ENCODE assay signal across 1 cellular context in the genomic region with DNA sequence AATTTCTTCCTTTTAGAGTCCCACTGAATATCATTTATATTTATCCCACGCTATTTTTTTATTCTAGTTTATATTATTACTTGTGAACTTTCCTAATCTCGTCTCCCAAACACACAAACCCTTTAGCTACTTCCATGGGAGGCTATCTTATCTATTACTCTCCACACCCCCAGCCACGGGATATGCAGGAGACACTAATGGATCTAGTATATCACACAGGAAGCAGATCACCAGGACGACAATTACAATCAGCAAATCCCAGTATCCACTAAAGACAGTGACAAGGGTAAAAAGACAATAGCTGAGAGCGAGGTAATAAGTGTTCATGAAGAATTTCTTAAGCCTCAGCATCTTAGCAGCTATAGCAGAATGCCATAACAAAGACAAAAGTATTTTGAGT.
A peak's percentile ranks its signal among the peaks of the same experiment; 100 is the strongest.
TF ChIP-seq lines count a peak whose summit lies in the region.

No MANE protein-coding gene starts in this region.

TF ChIP-seq in K562, 482 proteins besides CTCF, POLR2A, EP300 and RAD21 (continued from another document and continues in another):
- TF ChIP-seq SP2 (IDR thresholded peaks at IDR 0.05; ENCODE audit: extremely low read depth, low read depth, low read length, poor library complexity, severe bottlenecking) = no peak
- TF ChIP-seq, protein P1, sequence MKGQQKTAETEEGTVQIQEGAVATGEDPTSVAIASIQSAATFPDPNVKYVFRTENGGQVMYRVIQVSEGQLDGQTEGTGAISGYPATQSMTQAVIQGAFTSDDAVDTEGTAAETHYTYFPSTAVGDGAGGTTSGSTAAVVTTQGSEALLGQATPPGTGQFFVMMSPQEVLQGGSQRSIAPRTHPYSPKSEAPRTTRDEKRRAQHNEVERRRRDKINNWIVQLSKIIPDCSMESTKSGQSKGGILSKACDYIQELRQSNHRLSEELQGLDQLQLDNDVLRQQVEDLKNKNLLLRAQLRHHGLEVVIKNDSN (CRISPR knock-in tag; IDR thresholded peaks at IDR 0.05) = no peak
- TF ChIP-seq ZNF263 (CRISPR knock-in tag; IDR thresholded peaks at IDR 0.05; ENCODE audit: borderline replicate concordance) = no peak
- TF ChIP-seq HMGN3 (IDR thresholded peaks at IDR 0.05; ENCODE audit: borderline replicate concordance, extremely low read depth, insufficient read length, low read depth, low read length) = no peak
- TF ChIP-seq C11orf30 (IDR thresholded peaks at IDR 0.05; ENCODE audit: low read depth) = 0 out of 2 replicates have a peak, but pooled peaks have one; percentile 28
- no peak for TF ChIP-seq TCF7L2 (IDR thresholded peaks at IDR 0.05; ENCODE audit: low read depth, low read length)
- TF ChIP-seq FOXM1 (IDR thresholded peaks at IDR 0.05; ENCODE audit: low read depth) = peak; percentile 79
- TF ChIP-seq FOXM1 (CRISPR knock-in tag; IDR thresholded peaks at IDR 0.05; ENCODE audit: low read depth) = no peak
- TF ChIP-seq XRCC5 (IDR thresholded peaks at IDR 0.05; ENCODE audit: low read depth, low read length) = no peak
- TF ChIP-seq ZNF668 (CRISPR knock-in tag; IDR thresholded peaks at IDR 0.05) = no peak
- TF ChIP-seq, protein P2, sequence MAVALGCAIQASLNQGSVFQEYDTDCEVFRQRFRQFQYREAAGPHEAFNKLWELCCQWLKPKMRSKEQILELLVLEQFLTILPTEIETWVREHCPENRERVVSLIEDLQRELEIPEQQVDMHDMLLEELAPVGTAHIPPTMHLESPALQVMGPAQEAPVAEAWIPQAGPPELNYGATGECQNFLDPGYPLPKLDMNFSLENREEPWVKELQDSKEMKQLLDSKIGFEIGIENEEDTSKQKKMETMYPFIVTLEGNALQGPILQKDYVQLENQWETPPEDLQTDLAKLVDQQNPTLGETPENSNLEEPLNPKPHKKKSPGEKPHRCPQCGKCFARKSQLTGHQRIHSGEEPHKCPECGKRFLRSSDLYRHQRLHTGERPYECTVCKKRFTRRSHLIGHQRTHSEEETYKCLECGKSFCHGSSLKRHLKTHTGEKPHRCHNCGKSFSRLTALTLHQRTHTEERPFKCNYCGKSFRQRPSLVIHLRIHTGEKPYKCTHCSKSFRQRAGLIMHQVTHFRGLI (CRISPR knock-in tag; IDR thresholded peaks at IDR 0.05) = no peak
- TF ChIP-seq PHB2 (IDR thresholded peaks at IDR 0.05; ENCODE audit: low read depth) = no peak
- TF ChIP-seq, protein P3, sequence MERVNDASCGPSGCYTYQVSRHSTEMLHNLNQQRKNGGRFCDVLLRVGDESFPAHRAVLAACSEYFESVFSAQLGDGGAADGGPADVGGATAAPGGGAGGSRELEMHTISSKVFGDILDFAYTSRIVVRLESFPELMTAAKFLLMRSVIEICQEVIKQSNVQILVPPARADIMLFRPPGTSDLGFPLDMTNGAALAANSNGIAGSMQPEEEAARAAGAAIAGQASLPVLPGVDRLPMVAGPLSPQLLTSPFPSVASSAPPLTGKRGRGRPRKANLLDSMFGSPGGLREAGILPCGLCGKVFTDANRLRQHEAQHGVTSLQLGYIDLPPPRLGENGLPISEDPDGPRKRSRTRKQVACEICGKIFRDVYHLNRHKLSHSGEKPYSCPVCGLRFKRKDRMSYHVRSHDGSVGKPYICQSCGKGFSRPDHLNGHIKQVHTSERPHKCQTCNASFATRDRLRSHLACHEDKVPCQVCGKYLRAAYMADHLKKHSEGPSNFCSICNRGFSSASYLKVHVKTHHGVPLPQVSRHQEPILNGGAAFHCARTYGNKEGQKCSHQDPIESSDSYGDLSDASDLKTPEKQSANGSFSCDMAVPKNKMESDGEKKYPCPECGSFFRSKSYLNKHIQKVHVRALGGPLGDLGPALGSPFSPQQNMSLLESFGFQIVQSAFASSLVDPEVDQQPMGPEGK (CRISPR knock-in tag; IDR thresholded peaks at IDR 0.05; ENCODE audit: borderline replicate concordance) = no peak
- no peak for TF ChIP-seq CHD2 (IDR thresholded peaks at IDR 0.05; ENCODE audit: low read depth, low read length)
- TF ChIP-seq, protein P4, sequence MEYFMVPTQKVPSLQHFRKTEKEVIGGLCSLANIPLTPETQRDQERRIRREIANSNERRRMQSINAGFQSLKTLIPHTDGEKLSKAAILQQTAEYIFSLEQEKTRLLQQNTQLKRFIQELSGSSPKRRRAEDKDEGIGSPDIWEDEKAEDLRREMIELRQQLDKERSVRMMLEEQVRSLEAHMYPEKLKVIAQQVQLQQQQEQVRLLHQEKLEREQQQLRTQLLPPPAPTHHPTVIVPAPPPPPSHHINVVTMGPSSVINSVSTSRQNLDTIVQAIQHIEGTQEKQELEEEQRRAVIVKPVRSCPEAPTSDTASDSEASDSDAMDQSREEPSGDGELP (CRISPR knock-in tag; IDR thresholded peaks at IDR 0.05; ENCODE audit: borderline replicate concordance) = no peak
- TF ChIP-seq, protein P5, sequence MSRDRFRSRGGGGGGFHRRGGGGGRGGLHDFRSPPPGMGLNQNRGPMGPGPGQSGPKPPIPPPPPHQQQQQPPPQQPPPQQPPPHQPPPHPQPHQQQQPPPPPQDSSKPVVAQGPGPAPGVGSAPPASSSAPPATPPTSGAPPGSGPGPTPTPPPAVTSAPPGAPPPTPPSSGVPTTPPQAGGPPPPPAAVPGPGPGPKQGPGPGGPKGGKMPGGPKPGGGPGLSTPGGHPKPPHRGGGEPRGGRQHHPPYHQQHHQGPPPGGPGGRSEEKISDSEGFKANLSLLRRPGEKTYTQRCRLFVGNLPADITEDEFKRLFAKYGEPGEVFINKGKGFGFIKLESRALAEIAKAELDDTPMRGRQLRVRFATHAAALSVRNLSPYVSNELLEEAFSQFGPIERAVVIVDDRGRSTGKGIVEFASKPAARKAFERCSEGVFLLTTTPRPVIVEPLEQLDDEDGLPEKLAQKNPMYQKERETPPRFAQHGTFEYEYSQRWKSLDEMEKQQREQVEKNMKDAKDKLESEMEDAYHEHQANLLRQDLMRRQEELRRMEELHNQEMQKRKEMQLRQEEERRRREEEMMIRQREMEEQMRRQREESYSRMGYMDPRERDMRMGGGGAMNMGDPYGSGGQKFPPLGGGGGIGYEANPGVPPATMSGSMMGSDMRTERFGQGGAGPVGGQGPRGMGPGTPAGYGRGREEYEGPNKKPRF (IDR thresholded peaks at IDR 0.05; ENCODE audit: low read depth, low read length) = no peak
- TF ChIP-seq RHOXF2B (CRISPR knock-in tag; conservative IDR thresholded peaks at IDR 0.05) = no peak
- no peak for TF ChIP-seq KLF10 (CRISPR knock-in tag; IDR thresholded peaks at IDR 0.05)
- TF ChIP-seq, protein P6, sequence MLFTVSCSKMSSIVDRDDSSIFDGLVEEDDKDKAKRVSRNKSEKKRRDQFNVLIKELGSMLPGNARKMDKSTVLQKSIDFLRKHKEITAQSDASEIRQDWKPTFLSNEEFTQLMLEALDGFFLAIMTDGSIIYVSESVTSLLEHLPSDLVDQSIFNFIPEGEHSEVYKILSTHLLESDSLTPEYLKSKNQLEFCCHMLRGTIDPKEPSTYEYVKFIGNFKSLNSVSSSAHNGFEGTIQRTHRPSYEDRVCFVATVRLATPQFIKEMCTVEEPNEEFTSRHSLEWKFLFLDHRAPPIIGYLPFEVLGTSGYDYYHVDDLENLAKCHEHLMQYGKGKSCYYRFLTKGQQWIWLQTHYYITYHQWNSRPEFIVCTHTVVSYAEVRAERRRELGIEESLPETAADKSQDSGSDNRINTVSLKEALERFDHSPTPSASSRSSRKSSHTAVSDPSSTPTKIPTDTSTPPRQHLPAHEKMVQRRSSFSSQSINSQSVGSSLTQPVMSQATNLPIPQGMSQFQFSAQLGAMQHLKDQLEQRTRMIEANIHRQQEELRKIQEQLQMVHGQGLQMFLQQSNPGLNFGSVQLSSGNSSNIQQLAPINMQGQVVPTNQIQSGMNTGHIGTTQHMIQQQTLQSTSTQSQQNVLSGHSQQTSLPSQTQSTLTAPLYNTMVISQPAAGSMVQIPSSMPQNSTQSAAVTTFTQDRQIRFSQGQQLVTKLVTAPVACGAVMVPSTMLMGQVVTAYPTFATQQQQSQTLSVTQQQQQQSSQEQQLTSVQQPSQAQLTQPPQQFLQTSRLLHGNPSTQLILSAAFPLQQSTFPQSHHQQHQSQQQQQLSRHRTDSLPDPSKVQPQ (CRISPR knock-in tag; IDR thresholded peaks at IDR 0.05; ENCODE audit: borderline replicate concordance) = no peak
- peak; percentile 80 to 82 for TF ChIP-seq KDM1A (IDR thresholded peaks at IDR 0.05)
- peak; percentile 94 for TF ChIP-seq ARID1B (IDR thresholded peaks at IDR 0.05)
- TF ChIP-seq, protein P7, sequence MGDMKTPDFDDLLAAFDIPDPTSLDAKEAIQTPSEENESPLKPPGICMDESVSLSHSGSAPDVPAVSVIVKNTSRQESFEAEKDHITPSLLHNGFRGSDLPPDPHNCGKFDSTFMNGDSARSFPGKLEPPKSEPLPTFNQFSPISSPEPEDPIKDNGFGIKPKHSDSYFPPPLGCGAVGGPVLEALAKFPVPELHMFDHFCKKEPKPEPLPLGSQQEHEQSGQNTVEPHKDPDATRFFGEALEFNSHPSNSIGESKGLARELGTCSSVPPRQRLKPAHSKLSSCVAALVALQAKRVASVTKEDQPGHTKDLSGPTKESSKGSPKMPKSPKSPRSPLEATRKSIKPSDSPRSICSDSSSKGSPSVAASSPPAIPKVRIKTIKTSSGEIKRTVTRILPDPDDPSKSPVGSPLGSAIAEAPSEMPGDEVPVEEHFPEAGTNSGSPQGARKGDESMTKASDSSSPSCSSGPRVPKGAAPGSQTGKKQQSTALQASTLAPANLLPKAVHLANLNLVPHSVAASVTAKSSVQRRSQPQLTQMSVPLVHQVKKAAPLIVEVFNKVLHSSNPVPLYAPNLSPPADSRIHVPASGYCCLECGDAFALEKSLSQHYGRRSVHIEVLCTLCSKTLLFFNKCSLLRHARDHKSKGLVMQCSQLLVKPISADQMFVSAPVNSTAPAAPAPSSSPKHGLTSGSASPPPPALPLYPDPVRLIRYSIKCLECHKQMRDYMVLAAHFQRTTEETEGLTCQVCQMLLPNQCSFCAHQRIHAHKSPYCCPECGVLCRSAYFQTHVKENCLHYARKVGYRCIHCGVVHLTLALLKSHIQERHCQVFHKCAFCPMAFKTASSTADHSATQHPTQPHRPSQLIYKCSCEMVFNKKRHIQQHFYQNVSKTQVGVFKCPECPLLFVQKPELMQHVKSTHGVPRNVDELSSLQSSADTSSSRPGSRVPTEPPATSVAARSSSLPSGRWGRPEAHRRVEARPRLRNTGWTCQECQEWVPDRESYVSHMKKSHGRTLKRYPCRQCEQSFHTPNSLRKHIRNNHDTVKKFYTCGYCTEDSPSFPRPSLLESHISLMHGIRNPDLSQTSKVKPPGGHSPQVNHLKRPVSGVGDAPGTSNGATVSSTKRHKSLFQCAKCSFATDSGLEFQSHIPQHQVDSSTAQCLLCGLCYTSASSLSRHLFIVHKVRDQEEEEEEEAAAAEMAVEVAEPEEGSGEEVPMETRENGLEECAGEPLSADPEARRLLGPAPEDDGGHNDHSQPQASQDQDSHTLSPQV (IDR thresholded peaks at IDR 0.05) = no peak
- no peak for TF ChIP-seq EZH2 (IDR thresholded peaks at IDR 0.05; ENCODE audit: borderline replicate concordance, low read depth, low read length)
- TF ChIP-seq SIRT6 (IDR thresholded peaks at IDR 0.05; ENCODE audit: low read depth, low read length) = no peak
- TF ChIP-seq, protein P8, sequence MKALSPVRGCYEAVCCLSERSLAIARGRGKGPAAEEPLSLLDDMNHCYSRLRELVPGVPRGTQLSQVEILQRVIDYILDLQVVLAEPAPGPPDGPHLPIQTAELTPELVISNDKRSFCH (CRISPR knock-in tag; IDR thresholded peaks at IDR 0.05) = no peak
- TF ChIP-seq, protein P8 (tag; IDR thresholded peaks at IDR 0.05) = 0 out of 2 replicates have a peak, but pooled peaks have one; percentile 22
- TF ChIP-seq, protein P9, sequence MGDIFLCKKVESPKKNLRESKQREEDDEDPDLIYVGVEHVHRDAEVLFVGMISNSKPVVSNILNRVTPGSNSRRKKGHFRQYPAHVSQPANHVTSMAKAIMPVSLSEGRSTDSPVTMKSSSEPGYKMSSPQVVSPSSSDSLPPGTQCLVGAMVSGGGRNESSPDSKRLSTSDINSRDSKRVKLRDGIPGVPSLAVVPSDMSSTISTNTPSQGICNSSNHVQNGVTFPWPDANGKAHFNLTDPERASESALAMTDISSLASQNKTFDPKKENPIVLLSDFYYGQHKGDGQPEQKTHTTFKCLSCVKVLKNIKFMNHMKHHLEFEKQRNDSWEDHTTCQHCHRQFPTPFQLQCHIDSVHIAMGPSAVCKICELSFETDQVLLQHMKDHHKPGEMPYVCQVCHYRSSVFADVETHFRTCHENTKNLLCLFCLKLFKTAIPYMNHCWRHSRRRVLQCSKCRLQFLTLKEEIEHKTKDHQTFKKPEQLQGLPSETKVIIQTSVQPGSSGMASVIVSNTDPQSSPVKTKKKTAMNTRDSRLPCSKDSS (IDR thresholded peaks at IDR 0.05; ENCODE audit: low read depth, partially characterized antibody) = no peak
- no peak for TF ChIP-seq PRMT5 (CRISPR knock-in tag; IDR thresholded peaks at IDR 0.05)
- TF ChIP-seq SNRNP70 (optimal IDR thresholded peaks at IDR 0.05; ENCODE audit: low read depth, low read length) = no peak
- no peak for TF ChIP-seq ASH1L (IDR thresholded peaks at IDR 0.05; ENCODE audit: borderline replicate concordance, low read depth, partially characterized antibody)
- TF ChIP-seq PCBP1 (IDR thresholded peaks at IDR 0.05; ENCODE audit: low read depth, low read length, poor library complexity, severe bottlenecking) = no peak
- TF ChIP-seq ARID2 (IDR thresholded peaks at IDR 0.05) = no peak
- no peak for TF ChIP-seq TGIF2 (CRISPR knock-in tag; IDR thresholded peaks at IDR 0.05)
- no peak for TF ChIP-seq KAT7 (CRISPR knock-in tag; IDR thresholded peaks at IDR 0.05; ENCODE audit: borderline replicate concordance)
- no peak for TF ChIP-seq ZNF143 (CRISPR knock-in tag; IDR thresholded peaks at IDR 0.05)
- no peak for TF ChIP-seq SUPT5H (IDR thresholded peaks at IDR 0.05)
- no peak for TF ChIP-seq ZFX (CRISPR knock-in tag; IDR thresholded peaks at IDR 0.05)
- TF ChIP-seq, protein P10, sequence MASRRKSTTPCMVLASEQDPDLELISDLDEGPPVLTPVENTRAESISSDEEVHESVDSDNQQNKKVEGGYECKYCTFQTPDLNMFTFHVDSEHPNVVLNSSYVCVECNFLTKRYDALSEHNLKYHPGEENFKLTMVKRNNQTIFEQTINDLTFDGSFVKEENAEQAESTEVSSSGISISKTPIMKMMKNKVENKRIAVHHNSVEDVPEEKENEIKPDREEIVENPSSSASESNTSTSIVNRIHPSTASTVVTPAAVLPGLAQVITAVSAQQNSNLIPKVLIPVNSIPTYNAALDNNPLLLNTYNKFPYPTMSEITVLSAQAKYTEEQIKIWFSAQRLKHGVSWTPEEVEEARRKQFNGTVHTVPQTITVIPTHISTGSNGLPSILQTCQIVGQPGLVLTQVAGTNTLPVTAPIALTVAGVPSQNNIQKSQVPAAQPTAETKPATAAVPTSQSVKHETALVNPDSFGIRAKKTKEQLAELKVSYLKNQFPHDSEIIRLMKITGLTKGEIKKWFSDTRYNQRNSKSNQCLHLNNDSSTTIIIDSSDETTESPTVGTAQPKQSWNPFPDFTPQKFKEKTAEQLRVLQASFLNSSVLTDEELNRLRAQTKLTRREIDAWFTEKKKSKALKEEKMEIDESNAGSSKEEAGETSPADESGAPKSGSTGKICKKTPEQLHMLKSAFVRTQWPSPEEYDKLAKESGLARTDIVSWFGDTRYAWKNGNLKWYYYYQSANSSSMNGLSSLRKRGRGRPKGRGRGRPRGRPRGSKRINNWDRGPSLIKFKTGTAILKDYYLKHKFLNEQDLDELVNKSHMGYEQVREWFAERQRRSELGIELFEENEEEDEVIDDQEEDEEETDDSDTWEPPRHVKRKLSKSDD (conservative IDR thresholded peaks at IDR 0.05; ENCODE audit: low read length) = no peak
- peak; percentile 90 for TF ChIP-seq SMAD4 (CRISPR knock-in tag; conservative IDR thresholded peaks at IDR 0.05)
